1 cellular context compared by ENCODE assay signal in genomic region chr3:196193037-196193737, GRCh38.
A peak's percentile ranks its signal among the peaks of the same experiment; 100 is the strongest.
TF ChIP-seq lines count a peak whose summit lies in the region.

No MANE protein-coding gene starts in this region.

TF ChIP-seq in GM12878, 131 proteins besides CTCF, POLR2A, EP300 and RAD21:
- no peak for TF ChIP-seq RELA (IDR thresholded peaks at IDR 0.05; ENCODE audit: borderline replicate concordance, partially characterized antibody)
- no peak for TF ChIP-seq MXI1 (IDR thresholded peaks at IDR 0.05; ENCODE audit: low read depth, low read length)
- no peak for TF ChIP-seq WRNIP1 (IDR thresholded peaks at IDR 0.05; ENCODE audit: borderline replicate concordance, low read depth, low read length)
- TF ChIP-seq NR2C1 (IDR thresholded peaks at IDR 0.05), result no peak
- no peak for TF ChIP-seq BCLAF1 (IDR thresholded peaks at IDR 0.05)
- no peak for TF ChIP-seq RUNX3 (IDR thresholded peaks at IDR 0.05; ENCODE audit: low read length)
- TF ChIP-seq BMI1 (IDR thresholded peaks at IDR 0.05; ENCODE audit: borderline replicate concordance), result peak; percentile 95
- TF ChIP-seq, protein P1, sequence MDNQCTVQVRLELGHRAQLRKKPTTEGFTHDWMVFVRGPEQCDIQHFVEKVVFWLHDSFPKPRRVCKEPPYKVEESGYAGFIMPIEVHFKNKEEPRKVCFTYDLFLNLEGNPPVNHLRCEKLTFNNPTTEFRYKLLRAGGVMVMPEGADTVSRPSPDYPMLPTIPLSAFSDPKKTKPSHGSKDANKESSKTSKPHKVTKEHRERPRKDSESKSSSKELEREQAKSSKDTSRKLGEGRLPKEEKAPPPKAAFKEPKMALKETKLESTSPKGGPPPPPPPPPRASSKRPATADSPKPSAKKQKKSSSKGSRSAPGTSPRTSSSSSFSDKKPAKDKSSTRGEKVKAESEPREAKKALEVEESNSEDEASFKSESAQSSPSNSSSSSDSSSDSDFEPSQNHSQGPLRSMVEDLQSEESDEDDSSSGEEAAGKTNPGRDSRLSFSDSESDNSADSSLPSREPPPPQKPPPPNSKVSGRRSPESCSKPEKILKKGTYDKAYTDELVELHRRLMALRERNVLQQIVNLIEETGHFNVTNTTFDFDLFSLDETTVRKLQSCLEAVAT (IDR thresholded peaks at IDR 0.05), result no peak
- TF ChIP-seq IRF4 (IDR thresholded peaks at IDR 0.05; ENCODE audit: low read depth, low read length), result no peak
- TF ChIP-seq FOXK2 (IDR thresholded peaks at IDR 0.05), result no peak
- TF ChIP-seq E2F8 (IDR thresholded peaks at IDR 0.05; ENCODE audit: low read depth, partially characterized antibody), result no peak
- no peak for TF ChIP-seq ZNF24 (IDR thresholded peaks at IDR 0.05)
- TF ChIP-seq NFIC (IDR thresholded peaks at IDR 0.05; ENCODE audit: low read depth, low read length), result no peak
- TF ChIP-seq FOXM1 (IDR thresholded peaks at IDR 0.05; ENCODE audit: low read depth, low read length), result no peak
- TF ChIP-seq, protein P2, sequence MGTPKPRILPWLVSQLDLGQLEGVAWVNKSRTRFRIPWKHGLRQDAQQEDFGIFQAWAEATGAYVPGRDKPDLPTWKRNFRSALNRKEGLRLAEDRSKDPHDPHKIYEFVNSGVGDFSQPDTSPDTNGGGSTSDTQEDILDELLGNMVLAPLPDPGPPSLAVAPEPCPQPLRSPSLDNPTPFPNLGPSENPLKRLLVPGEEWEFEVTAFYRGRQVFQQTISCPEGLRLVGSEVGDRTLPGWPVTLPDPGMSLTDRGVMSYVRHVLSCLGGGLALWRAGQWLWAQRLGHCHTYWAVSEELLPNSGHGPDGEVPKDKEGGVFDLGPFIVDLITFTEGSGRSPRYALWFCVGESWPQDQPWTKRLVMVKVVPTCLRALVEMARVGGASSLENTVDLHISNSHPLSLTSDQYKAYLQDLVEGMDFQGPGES (IDR thresholded peaks at IDR 0.05), result no peak
- TF ChIP-seq MYC (IDR thresholded peaks at IDR 0.05; ENCODE audit: insufficient read depth, insufficient read length, insufficient replicate concordance, low read length, severe bottlenecking), result no peak
- TF ChIP-seq SIN3A (IDR thresholded peaks at IDR 0.05; ENCODE audit: low read depth, low read length), result 0 out of 2 replicates have a peak, but pooled peaks have one; percentile 12
